ENCODE assay signal across 8 cellular contexts in the genomic region with DNA sequence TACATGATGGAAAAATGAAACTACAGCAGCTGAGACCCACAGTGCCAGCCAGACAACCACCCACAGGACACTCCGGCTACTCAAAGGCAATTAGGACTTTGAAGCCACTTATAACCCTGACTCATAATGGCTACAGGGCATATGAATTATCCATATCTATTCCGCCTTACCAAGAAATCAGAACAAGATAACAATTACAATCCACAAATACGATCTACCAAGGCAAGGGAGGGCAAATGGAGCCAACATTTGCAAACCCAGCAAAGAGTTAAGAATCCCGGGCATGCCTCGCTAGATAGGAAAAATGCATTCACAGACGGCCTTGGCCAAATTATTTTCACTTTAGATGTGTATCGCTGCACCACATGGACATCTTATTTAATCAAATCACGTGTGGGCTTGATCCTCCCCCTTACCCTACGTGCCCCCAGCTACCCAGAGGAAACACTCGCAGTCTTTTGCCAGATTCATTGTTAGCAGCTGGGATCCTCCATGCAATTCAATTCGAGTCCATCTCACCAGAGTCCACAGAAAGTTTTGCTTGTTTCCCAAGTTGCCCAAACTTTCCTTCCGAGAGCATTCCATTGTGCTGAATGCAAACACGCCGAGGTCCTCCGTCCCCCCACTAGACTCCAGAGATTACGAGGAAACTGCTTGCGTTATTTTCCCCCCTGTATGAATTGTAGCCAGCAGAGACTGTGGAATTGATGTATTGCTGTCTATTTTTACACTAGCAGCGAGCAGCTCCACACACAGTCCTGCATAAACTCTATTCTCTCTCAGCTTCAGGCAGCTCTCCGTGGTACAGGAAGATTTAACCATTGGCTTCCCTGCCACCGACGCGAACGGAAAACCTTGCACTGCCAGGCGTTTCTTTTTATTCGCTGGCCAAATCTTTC. TPM values are rescaled to one million over a fixed set of nuclear protein-coding genes. Genes with fewer than 3 reads are reported as not detected.
A peak's percentile ranks its signal among the peaks of the same experiment; 100 is the strongest.
DNase-seq lines count a peak whose midpoint lies in the region; ATAC-seq and TF ChIP-seq lines count a peak whose summit lies in the region.

No MANE protein-coding gene starts in this region.

- H3K4me3 Mint-ChIP-seq in activated CD8-positive, alpha-beta T cell treated with anti-CD3 and anti-CD28 coated beads, Interleukin-2, amount 10 ng/mL, durations not matched to agents 7 days and 5 days, result no peak overlapping the region

- POLR2A ChIA-PET in activated CD8-positive, alpha-beta T cell treated with anti-CD3 and anti-CD28 coated beads, Interleukin-2, amount 10 ng/mL, durations not matched to agents 7 days and 5 days (lab: Charles Lee), result no interaction called here

- no peaks in the 10 kb centered on the region for H3K4me1 ChIP-seq in SJCRH30
- peaks cover 4% of the 10 kb centered on the region for H3K4me1 ChIP-seq in ovary (ENCODE audit: insufficient read depth)
- no peaks in the 10 kb centered on the region for H3K4me1 ChIP-seq in Karpas-422 (ENCODE audit: low read length)

- H3K27ac ChIP-seq in SJCRH30 (no peak overlapping the region), ovary (peak overlapping the region in 1 of 2 donors; percentile 16), Karpas-422 (ENCODE audit: low read length) (no peak overlapping the region)

- no peaks in the 10 kb centered on the region for H4K20me1 ChIP-seq in Karpas-422 (ENCODE audit: insufficient read depth, low read depth, low read length)

- no peak overlapping the region for H3K4me2 ChIP-seq in Karpas-422 (ENCODE audit: low read depth, low read length, poor library complexity, severe bottlenecking)

- 3 to 5% (median 3%) methylated on average over 25 of the region's 25 CpGs for WGBS in ovary, 3 donors

- H3K9me2 ChIP-seq in Karpas-422 (replicated peaks; ENCODE audit: insufficient read depth, low read length), result no peaks in the 10 kb centered on the region

- TF ChIP-seq POLR2A in ovary (IDR thresholded peaks at IDR 0.05), result no peak

- no peak for TF ChIP-seq EP300 in ovary (IDR thresholded peaks at IDR 0.05)

- peaks cover 2% of the 10 kb centered on the region for H3K27me3 Mint-ChIP-seq in activated CD8-positive, alpha-beta T cell treated with anti-CD3 and anti-CD28 coated beads, Interleukin-2, amount 10 ng/mL, durations not matched to agents 7 days and 5 days (ENCODE audit: low read depth)

- no peaks in the 10 kb centered on the region for H3K4me1 Mint-ChIP-seq in activated CD8-positive, alpha-beta T cell treated with anti-CD3 and anti-CD28 coated beads, Interleukin-2, amount 10 ng/mL, durations not matched to agents 7 days and 5 days (ENCODE audit: low read depth)

- H3K36me3 Mint-ChIP-seq in activated CD8-positive, alpha-beta T cell treated with anti-CD3 and anti-CD28 coated beads, Interleukin-2, amount 10 ng/mL, durations not matched to agents 7 days and 5 days (ENCODE audit: low read depth), result no peaks in the 10 kb centered on the region

- no peaks in the 10 kb centered on the region for H3K36me3 ChIP-seq in SJCRH30
- H3K36me3 ChIP-seq in ovary, result no peaks in the 10 kb centered on the region
- no peaks in the 10 kb centered on the region for H3K36me3 ChIP-seq in Karpas-422 (ENCODE audit: insufficient read depth, low read length)

- intact Hi-C loops in ovary (cut with DNase I), result no loop called here

- H3K27me3 ChIP-seq in SJCRH30 (0 out of 2 replicates have a peak, but pooled peaks cover 6% of the 10 kb centered on the region), ovary (no peaks in the 10 kb centered on the region), Karpas-422 (ENCODE audit: low read length) (no peaks in the 10 kb centered on the region)

- TF ChIP-seq CTCF in ovary (IDR thresholded peaks at IDR 0.05) (no peak), GM20000 (IDR thresholded peaks at IDR 0.05; ENCODE audit: extremely low read depth, missing control alignments) (no peak)

- H3K27ac Mint-ChIP-seq in activated CD8-positive, alpha-beta T cell treated with anti-CD3 and anti-CD28 coated beads, Interleukin-2, amount 10 ng/mL, durations not matched to agents 7 days and 5 days, result no peak overlapping the region

- CTCF ChIA-PET in activated CD8-positive, alpha-beta T cell treated with anti-CD3 and anti-CD28 coated beads, Interleukin-2, amount 10 ng/mL, durations not matched to agents 7 days and 5 days (lab: Charles Lee), result no interaction called here

- no peak overlapping the region for H3K9ac ChIP-seq in Karpas-422 (ENCODE audit: low read length)

- peak; percentile 35 for DNase-seq in COLO829 (ENCODE audit: low spot score)
- DNase-seq in SJCRH30, result peak in 1 of 2 experiments; percentile 15
- DNase-seq in glomerular visceral epithelial cell (ENCODE audit: extremely low spot score), result peak; percentile 39
- peak in 1 of 5 donors; percentile 9 for DNase-seq in ovary
- no peak for DNase-seq in activated CD8-positive, alpha-beta T cell treated with anti-CD3 and anti-CD28 coated beads, Interleukin-2, amount 10 ng/mL, durations not matched to agents 7 days and 5 days
- DNase-seq in GM20000 (ENCODE audit: low spot score), result no peak
- no peak for DNase-seq in Karpas-422
- no peak for DNase-seq in UCSD-AML1 (lab: John Stamatoyannopoulos, UW; ENCODE audit: unreplicated experiment)

- no peak for ATAC-seq in activated CD8-positive, alpha-beta T cell treated with anti-CD3 and anti-CD28 coated beads, Interleukin-2, amount 10 ng/mL, durations not matched to agents 7 days and 5 days

- no peak overlapping the region for H2AFZ ChIP-seq in Karpas-422 (ENCODE audit: low read length)

- no peaks in the 10 kb centered on the region for H3K79me2 ChIP-seq in Karpas-422 (ENCODE audit: low read length)

- H3K9me3 ChIP-seq in SJCRH30 (replicated peaks) (no peaks in the 10 kb centered on the region), ovary (no peaks in the 10 kb centered on the region), Karpas-422 (ENCODE audit: low read length) (no peaks in the 10 kb centered on the region)

- peak overlapping the region; percentile 33 for H3K4me3 ChIP-seq in SJCRH30
- peak overlapping the region; percentile 36 for H3K4me3 ChIP-seq in ovary
- no peak overlapping the region for H3K4me3 ChIP-seq in Karpas-422 (ENCODE audit: low read length)

- H3K9me3 Mint-ChIP-seq in activated CD8-positive, alpha-beta T cell treated with anti-CD3 and anti-CD28 coated beads, Interleukin-2, amount 10 ng/mL, durations not matched to agents 7 days and 5 days (ENCODE audit: insufficient read depth), result no peaks in the 10 kb centered on the region

RNA-seq across cellular contexts. Expression of a gene that starts 1.2 kb away (rescaled TPM):
- total RNA-seq in SJCRH30 (2014; rRNA removed; shearing (Covaris generic)), result 0.12 and 0.15 TPM in 2 replicates
- 1 to 10 TPM in 5 of 7 donors, under 1 TPM in 2; 0.90 to 6.3 (median 2.2) TPM for total RNA-seq in ovary
- 1 to 10 TPM in 1 of 2 donors, under 1 TPM in 1; 0.38 to 2.5 TPM for polyA plus RNA-seq in ovary
- total RNA-seq in activated CD8-positive, alpha-beta T cell treated with anti-CD3 and anti-CD28 coated beads, Interleukin-2, amount 10 ng/mL, durations not matched to agents 7 days and 5 days, result not detected
- total RNA-seq in Karpas-422 (2014; rRNA removed; shearing (Covaris generic); ENCODE audit: low replicate concordance), result 0.14 TPM in 1 of 2 replicates, not detected in the other

Comparison
In these comparisons a context has a peak if more than half of its experiments do, and no peak if none do; other contexts are left out.
1. DNase-seq: peak in COLO829 (single experiment) and glomerular visceral epithelial cell (single experiment); none in activated CD8-positive, alpha-beta T cell treated with anti-CD3 and anti-CD28 coated beads, Interleukin-2, amount 10 ng/mL, durations not matched to agents 7 days and 5 days (single experiment), GM20000 (single experiment), Karpas-422 (single experiment) and UCSD-AML1 (single experiment).